ENCODE assay signal across 1 cellular context in genomic region chr16:52456368-52456767, GRCh38.
A peak's percentile ranks its signal among the peaks of the same experiment; 100 is the strongest.
TF ChIP-seq lines count a peak whose summit lies in the region.

No MANE protein-coding gene starts in this region.

TF ChIP-seq in WTC11, 78 proteins besides CTCF, POLR2A, EP300 and RAD21:
- no peak for TF ChIP-seq ARID4B (CRISPR knock-in tag; IDR thresholded peaks at IDR 0.05; ENCODE audit: borderline replicate concordance)
- TF ChIP-seq GABPB1 (CRISPR knock-in tag; IDR thresholded peaks at IDR 0.05) = peak; percentile 65
- TF ChIP-seq NFATC4 (CRISPR knock-in tag; IDR thresholded peaks at IDR 0.05) = no peak
